ENCODE assay signal across 12 cellular contexts in genomic region chr11:73198677-73199076, GRCh38. TPM values are rescaled to one million over a fixed set of nuclear protein-coding genes. Genes with fewer than 3 reads are reported as not detected.
DNase-seq lines count a peak whose midpoint lies in the region; ATAC-seq and TF ChIP-seq lines count a peak whose summit lies in the region.
"Had no signal": no experiment of that assay in that cellular context is flagged by ENCODE, and none has a peak within 500 bp of the region (broad histone marks: within the 10 kb centered on the region; RNA-seq: fewer than 3 reads in every experiment).

No MANE protein-coding gene starts in this region.

- no peak overlapping the region for H3K9ac ChIP-seq in NT2/D1 (ENCODE audit: insufficient read length, low read depth)

- H3K4me1 ChIP-seq in GM23338 (ENCODE audit: insufficient read depth), result peaks cover 22% of the 10 kb centered on the region
- peaks cover 12% of the 10 kb centered on the region for H3K4me1 ChIP-seq in NT2/D1 (ENCODE audit: insufficient read depth, insufficient read length)

- H3K9me2 ChIP-seq in GM23338 (ENCODE audit: insufficient read depth), result 0 out of 2 replicates have a peak, but pooled peaks cover 4% of the 10 kb centered on the region

- no peaks in the 10 kb centered on the region for H3K79me2 ChIP-seq in GM23338 (replicated peaks; ENCODE audit: insufficient read depth)

- DNase-seq in GM23338 (ENCODE audit: low spot score), result peak; percentile 79
- peak; percentile 79 for DNase-seq in NT2/D1 (ENCODE audit: low read depth, low spot score)
- DNase-seq in epithelial cell of prostate (ENCODE audit: low read depth, low spot score), result no peak
- no peak for DNase-seq in progenitor cell of endocrine pancreas (ENCODE audit: low spot score, unreplicated experiment)
- no peak for DNase-seq in CD1c-positive myeloid dendritic cell (ENCODE audit: extremely low spot score)
- DNase-seq in activated CD4-positive, alpha-beta T cell treated with anti-CD3 and anti-CD28 coated beads, Interleukin-2, amount 50 U/mL, for 4 hours, result no peak
- no peak for DNase-seq in activated T-cell treated with anti-CD3 and anti-CD28 coated beads, Interleukin-2, amount 50 U/mL, for 24 hours
- DNase-seq: activated CD4-positive, alpha-beta T cell treated with anti-CD3 and anti-CD28 coated beads for 48 hours; NCI-H2081; SHP77 treated with DMSO at 0.1 percent for 48 hours had no signal

- peak; percentile 14; the same call in 1 of the 3 replicates for ATAC-seq in GM23338
- ATAC-seq: sciatic nerve had no signal

- H3K4me3 Mint-ChIP-seq in GM23338, result no peak overlapping the region
- no peak overlapping the region for H3K4me3 Mint-ChIP-seq in progenitor cell of endocrine pancreas (ENCODE audit: low read depth)
- no peak overlapping the region for H3K4me3 Mint-ChIP-seq in activated T-cell treated with anti-CD3 and anti-CD28 coated beads, Interleukin-2, amount 50 U/mL, for 24 hours

- H3K36me3 Mint-ChIP-seq in GM23338 (ENCODE audit: low read depth), result no peaks in the 10 kb centered on the region
- H3K36me3 Mint-ChIP-seq in progenitor cell of endocrine pancreas (ENCODE audit: insufficient read depth), result no peaks in the 10 kb centered on the region
- no peaks in the 10 kb centered on the region for H3K36me3 Mint-ChIP-seq in activated T-cell treated with anti-CD3 and anti-CD28 coated beads, Interleukin-2, amount 50 U/mL, for 24 hours (ENCODE audit: low read depth)

- no peak overlapping the region for H3K4me2 ChIP-seq in GM23338

- H3K27ac Mint-ChIP-seq in GM23338 (no peak overlapping the region; the same call in 1 of the 2 replicates), progenitor cell of endocrine pancreas (peak overlapping the region; percentile 92)
- no peak overlapping the region for H3K27ac Mint-ChIP-seq in activated T-cell treated with anti-CD3 and anti-CD28 coated beads, Interleukin-2, amount 50 U/mL, for 24 hours

- H3K27me3 Mint-ChIP-seq in GM23338 (ENCODE audit: insufficient read depth, low read depth, poor library complexity) (peaks cover 9% of the 10 kb centered on the region), progenitor cell of endocrine pancreas (peaks cover 13% of the 10 kb centered on the region)
- H3K27me3 Mint-ChIP-seq in activated T-cell treated with anti-CD3 and anti-CD28 coated beads, Interleukin-2, amount 50 U/mL, for 24 hours, result peaks cover 5% of the 10 kb centered on the region

- H2AFZ ChIP-seq in GM23338, result no peak overlapping the region

- no peaks in the 10 kb centered on the region for H3F3A ChIP-seq in GM23338 (replicated peaks; ENCODE audit: low read depth)

- H3K4me3 ChIP-seq in GM23338, result no peak overlapping the region
- no peak overlapping the region for H3K4me3 ChIP-seq in NT2/D1 (ENCODE audit: insufficient read length, low read depth)
- H3K4me3 ChIP-seq: upper lobe of left lung had no signal

- H3K36me3 ChIP-seq in GM23338 (ENCODE audit: insufficient read depth) (no peaks in the 10 kb centered on the region), NT2/D1 (ENCODE audit: insufficient read depth, insufficient read length, low read length) (no peaks in the 10 kb centered on the region)
- H3K36me3 ChIP-seq: upper lobe of left lung had no signal

- H3K9me3 ChIP-seq in NT2/D1 (ENCODE audit: insufficient read depth, low read length), result no peaks in the 10 kb centered on the region
- H3K9me3 ChIP-seq: upper lobe of left lung had no signal

- H3K27ac ChIP-seq in GM23338 (ENCODE audit: low read depth), result no peak overlapping the region
- peak overlapping the region; percentile 94 for H3K27ac ChIP-seq in epithelial cell of prostate

- TF ChIP-seq CTCF in GM23338 (conservative IDR thresholded peaks at IDR 0.05; ENCODE audit: low read depth in 2 of 2) (no peak), progenitor cell of endocrine pancreas (IDR thresholded peaks at IDR 0.05; ENCODE audit: unreplicated experiment) (no peak)

- H3K4me1 Mint-ChIP-seq in GM23338 (peaks cover 26% of the 10 kb centered on the region), progenitor cell of endocrine pancreas (ENCODE audit: low read depth) (peaks cover 31% of the 10 kb centered on the region)
- H3K4me1 Mint-ChIP-seq in activated T-cell treated with anti-CD3 and anti-CD28 coated beads, Interleukin-2, amount 50 U/mL, for 24 hours (ENCODE audit: low read depth), result no peaks in the 10 kb centered on the region

- no peaks in the 10 kb centered on the region for H4K20me1 ChIP-seq in GM23338 (replicated peaks; ENCODE audit: insufficient read depth)

- H3K27me3 ChIP-seq in GM23338 (ENCODE audit: insufficient read depth) (no peaks in the 10 kb centered on the region), NT2/D1 (ENCODE audit: insufficient read depth, insufficient read length) (no peaks in the 10 kb centered on the region)
- H3K27me3 ChIP-seq: upper lobe of left lung had no signal

- no peaks in the 10 kb centered on the region for H3K9me3 Mint-ChIP-seq in GM23338
- H3K9me3 Mint-ChIP-seq in progenitor cell of endocrine pancreas (ENCODE audit: low read depth), result peaks cover 3% of the 10 kb centered on the region
- no peaks in the 10 kb centered on the region for H3K9me3 Mint-ChIP-seq in activated T-cell treated with anti-CD3 and anti-CD28 coated beads, Interleukin-2, amount 50 U/mL, for 24 hours

TF ChIP-seq in GM23338, 12 proteins besides CTCF, POLR2A, EP300 and RAD21 (continues in another document):
- TF ChIP-seq, protein P1, sequence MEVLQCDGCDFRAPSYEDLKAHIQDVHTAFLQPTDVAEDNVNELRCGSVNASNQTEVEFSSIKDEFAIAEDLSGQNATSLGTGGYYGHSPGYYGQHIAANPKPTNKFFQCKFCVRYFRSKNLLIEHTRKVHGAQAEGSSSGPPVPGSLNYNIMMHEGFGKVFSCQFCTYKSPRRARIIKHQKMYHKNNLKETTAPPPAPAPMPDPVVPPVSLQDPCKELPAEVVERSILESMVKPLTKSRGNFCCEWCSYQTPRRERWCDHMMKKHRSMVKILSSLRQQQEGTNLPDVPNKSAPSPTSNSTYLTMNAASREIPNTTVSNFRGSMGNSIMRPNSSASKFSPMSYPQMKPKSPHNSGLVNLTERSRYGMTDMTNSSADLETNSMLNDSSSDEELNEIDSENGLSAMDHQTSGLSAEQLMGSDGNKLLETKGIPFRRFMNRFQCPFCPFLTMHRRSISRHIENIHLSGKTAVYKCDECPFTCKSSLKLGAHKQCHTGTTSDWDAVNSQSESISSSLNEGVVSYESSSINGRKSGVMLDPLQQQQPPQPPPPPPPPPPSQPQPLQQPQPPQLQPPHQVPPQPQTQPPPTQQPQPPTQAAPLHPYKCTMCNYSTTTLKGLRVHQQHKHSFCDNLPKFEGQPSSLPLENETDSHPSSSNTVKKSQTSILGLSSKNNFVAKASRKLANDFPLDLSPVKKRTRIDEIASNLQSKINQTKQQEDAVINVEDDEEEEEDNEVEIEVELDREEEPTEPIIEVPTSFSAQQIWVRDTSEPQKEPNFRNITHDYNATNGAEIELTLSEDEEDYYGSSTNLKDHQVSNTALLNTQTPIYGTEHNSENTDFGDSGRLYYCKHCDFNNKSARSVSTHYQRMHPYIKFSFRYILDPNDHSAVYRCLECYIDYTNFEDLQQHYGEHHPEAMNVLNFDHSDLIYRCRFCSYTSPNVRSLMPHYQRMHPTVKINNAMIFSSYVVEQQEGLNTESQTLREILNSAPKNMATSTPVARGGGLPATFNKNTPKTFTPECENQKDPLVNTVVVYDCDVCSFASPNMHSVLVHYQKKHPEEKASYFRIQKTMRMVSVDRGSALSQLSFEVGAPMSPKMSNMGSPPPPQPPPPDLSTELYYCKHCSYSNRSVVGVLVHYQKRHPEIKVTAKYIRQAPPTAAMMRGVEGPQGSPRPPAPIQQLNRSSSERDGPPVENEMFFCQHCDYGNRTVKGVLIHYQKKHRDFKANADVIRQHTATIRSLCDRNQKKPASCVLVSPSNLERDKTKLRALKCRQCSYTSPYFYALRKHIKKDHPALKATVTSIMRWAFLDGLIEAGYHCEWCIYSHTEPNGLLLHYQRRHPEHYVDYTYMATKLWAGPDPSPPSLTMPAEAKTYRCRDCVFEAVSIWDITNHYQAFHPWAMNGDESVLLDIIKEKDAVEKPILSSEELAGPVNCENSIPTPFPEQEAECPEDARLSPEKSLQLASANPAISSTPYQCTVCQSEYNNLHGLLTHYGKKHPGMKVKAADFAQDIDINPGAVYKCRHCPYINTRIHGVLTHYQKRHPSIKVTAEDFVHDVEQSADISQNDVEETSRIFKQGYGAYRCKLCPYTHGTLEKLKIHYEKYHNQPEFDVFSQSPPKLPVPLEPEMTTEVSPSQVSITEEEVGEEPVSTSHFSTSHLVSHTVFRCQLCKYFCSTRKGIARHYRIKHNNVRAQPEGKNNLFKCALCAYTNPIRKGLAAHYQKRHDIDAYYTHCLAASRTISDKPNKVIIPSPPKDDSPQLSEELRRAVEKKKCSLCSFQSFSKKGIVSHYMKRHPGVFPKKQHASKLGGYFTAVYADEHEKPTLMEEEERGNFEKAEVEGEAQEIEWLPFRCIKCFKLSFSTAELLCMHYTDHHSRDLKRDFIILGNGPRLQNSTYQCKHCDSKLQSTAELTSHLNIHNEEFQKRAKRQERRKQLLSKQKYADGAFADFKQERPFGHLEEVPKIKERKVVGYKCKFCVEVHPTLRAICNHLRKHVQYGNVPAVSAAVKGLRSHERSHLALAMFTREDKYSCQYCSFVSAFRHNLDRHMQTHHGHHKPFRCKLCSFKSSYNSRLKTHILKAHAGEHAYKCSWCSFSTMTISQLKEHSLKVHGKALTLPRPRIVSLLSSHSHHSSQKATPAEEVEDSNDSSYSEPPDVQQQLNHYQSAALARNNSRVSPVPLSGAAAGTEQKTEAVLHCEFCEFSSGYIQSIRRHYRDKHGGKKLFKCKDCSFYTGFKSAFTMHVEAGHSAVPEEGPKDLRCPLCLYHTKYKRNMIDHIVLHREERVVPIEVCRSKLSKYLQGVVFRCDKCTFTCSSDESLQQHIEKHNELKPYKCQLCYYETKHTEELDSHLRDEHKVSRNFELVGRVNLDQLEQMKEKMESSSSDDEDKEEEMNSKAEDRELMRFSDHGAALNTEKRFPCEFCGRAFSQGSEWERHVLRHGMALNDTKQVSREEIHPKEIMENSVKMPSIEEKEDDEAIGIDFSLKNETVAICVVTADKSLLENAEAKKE (CRISPR knock-in tag; IDR thresholded peaks at IDR 0.05), result no peak
- TF ChIP-seq NANOG (IDR thresholded peaks at IDR 0.05; ENCODE audit: borderline replicate concordance), result no peak

RNA-seq across cellular contexts. Expression of gene P2RY2, which starts 19.4 kb away (rescaled TPM):
- 0.85 and 1.6 TPM in 2 replicates for total RNA-seq in GM23338 (2014; rRNA removed; shearing (Covaris generic))
- 0.40 and 0.63 TPM in 2 replicates for polyA plus RNA-seq in GM23338 (2016; fragmentation: Nextera tagmentation; extraction: Ambion mirVana)
- total RNA-seq in progenitor cell of endocrine pancreas, result 0.55 and 0.96 TPM in 2 replicates

RNA-seq across cellular contexts. Expression of gene FCHSD2, which starts 56.6 kb away (rescaled TPM):
- 3.3 and 5.2 TPM in 2 replicates for total RNA-seq in GM23338 (2014; rRNA removed; shearing (Covaris generic))
- polyA plus RNA-seq in GM23338 (2016; fragmentation: Nextera tagmentation; extraction: Ambion mirVana), result 3.5 and 3.6 TPM in 2 replicates
- total RNA-seq in progenitor cell of endocrine pancreas, result 28.4 and 35.4 TPM in 2 replicates

Comparison
In these comparisons a context has a peak if more than half of its experiments do, and no peak if none do; other contexts are left out.
1. DNase-seq: peak in GM23338 (single experiment) and NT2/D1 (single experiment); none in epithelial cell of prostate (single experiment), progenitor cell of endocrine pancreas (single experiment), CD1c-positive myeloid dendritic cell (single experiment), activated CD4-positive, alpha-beta T cell treated with anti-CD3 and anti-CD28 coated beads, Interleukin-2, amount 50 U/mL, for 4 hours (0 of 2) and activated T-cell treated with anti-CD3 and anti-CD28 coated beads, Interleukin-2, amount 50 U/mL, for 24 hours (single experiment).